25 cellular contexts compared by ENCODE assay signal in genomic region chr12:108591267-108591980, GRCh38. TPM values are rescaled to one million over a fixed set of nuclear protein-coding genes. Genes with fewer than 3 reads are reported as not detected.
"Had no signal": no experiment of that assay in that cellular context is flagged by ENCODE, and none has a peak within 500 bp of the region (broad histone marks: within the 10 kb centered on the region; RNA-seq: fewer than 3 reads in every experiment).

No MANE protein-coding gene starts in this region.

- H3K4me3 Mint-ChIP-seq: activated CD4-positive, alpha-beta memory T cell treated with anti-CD3 and anti-CD28 coated beads, Interleukin-2, amount 10 ng/mL, durations not matched to agents 7 days and 5 days; activated CD4-positive, alpha-beta T cell treated with anti-CD3 and anti-CD28 coated beads, Interleukin-2, amount 10 ng/mL, durations not matched to agents 24 days and 14 days; activated naive CD4-positive, alpha-beta T cell treated with anti-CD3 and anti-CD28 coated beads, Interleukin-2, amount 10 ng/mL, durations not matched to agents 7 days and 5 days; activated T-cell treated with anti-CD3 and anti-CD28 coated beads, Interleukin-2, amount 50 U/mL, for 24 hours; effector memory CD8-positive, alpha-beta T cell had no signal

- H3K27me3 Mint-ChIP-seq: activated CD4-positive, alpha-beta memory T cell treated with anti-CD3 and anti-CD28 coated beads, Interleukin-2, amount 10 ng/mL, durations not matched to agents 7 days and 5 days; activated CD4-positive, alpha-beta T cell treated with anti-CD3 and anti-CD28 coated beads, Interleukin-2, amount 10 ng/mL, durations not matched to agents 24 days and 14 days; activated T-cell treated with anti-CD3 and anti-CD28 coated beads, Interleukin-2, amount 50 U/mL, for 24 hours had no signal

- H3K4me1 ChIP-seq: pancreas, psoas muscle, stomach, thyroid gland, upper lobe of right lung had no signal

- H3K9me3 Mint-ChIP-seq: activated CD4-positive, alpha-beta memory T cell treated with anti-CD3 and anti-CD28 coated beads, Interleukin-2, amount 10 ng/mL, durations not matched to agents 7 days and 5 days; activated CD4-positive, alpha-beta T cell treated with anti-CD3 and anti-CD28 coated beads, Interleukin-2, amount 10 ng/mL, durations not matched to agents 24 days and 14 days; activated naive CD4-positive, alpha-beta T cell treated with anti-CD3 and anti-CD28 coated beads, Interleukin-2, amount 10 ng/mL, durations not matched to agents 7 days and 5 days; activated T-cell treated with anti-CD3 and anti-CD28 coated beads, Interleukin-2, amount 50 U/mL, for 24 hours; effector memory CD8-positive, alpha-beta T cell; naive B cell had no signal

- H3K27ac Mint-ChIP-seq: activated CD4-positive, alpha-beta memory T cell treated with anti-CD3 and anti-CD28 coated beads, Interleukin-2, amount 10 ng/mL, durations not matched to agents 7 days and 5 days; activated CD4-positive, alpha-beta T cell treated with anti-CD3 and anti-CD28 coated beads, Interleukin-2, amount 10 ng/mL, durations not matched to agents 24 days and 14 days; activated naive CD4-positive, alpha-beta T cell treated with anti-CD3 and anti-CD28 coated beads, Interleukin-2, amount 10 ng/mL, durations not matched to agents 7 days and 5 days; activated T-cell treated with anti-CD3 and anti-CD28 coated beads, Interleukin-2, amount 50 U/mL, for 24 hours; effector memory CD8-positive, alpha-beta T cell; naive B cell had no signal

- H2AFZ ChIP-seq: hepatocyte had no signal

- H3K4me2 ChIP-seq: hepatocyte had no signal

- ATAC-seq: effector memory CD8-positive, alpha-beta T cell; gastroesophageal sphincter; left cardiac atrium; left ventricle myocardium superior; pancreas; psoas muscle; upper lobe of right lung had no signal

- H3K4me3 ChIP-seq: gastroesophageal sphincter, hepatocyte, pancreas, psoas muscle, stomach, thyroid gland, upper lobe of right lung had no signal

- H3K27ac ChIP-seq: gastroesophageal sphincter, pancreas, psoas muscle, stomach, thyroid gland, upper lobe of right lung had no signal

- DNase-seq: activated CD4-positive, alpha-beta memory T cell treated with anti-CD3 and anti-CD28 coated beads, Interleukin-2, amount 10 ng/mL, durations not matched to agents 7 days and 5 days; activated CD4-positive, alpha-beta T cell treated with anti-CD3 and anti-CD28 coated beads, Interleukin-2, amount 10 ng/mL, durations not matched to agents 24 days and 14 days; activated CD4-positive, CD25-positive, alpha-beta regulatory T cell treated with anti-CD3 and anti-CD28 coated beads, Interleukin-2, amount 50 U/mL, for 72 hours; activated CD8-positive, alpha-beta memory T cell treated with anti-CD3 and anti-CD28 coated beads, Interleukin-2, amount 50 U/mL, for 48 hours; activated gamma-delta T cell; activated naive CD4-positive, alpha-beta T cell treated with anti-CD3 and anti-CD28 coated beads, Interleukin-2, amount 10 ng/mL, durations not matched to agents 7 days and 5 days; activated T-cell treated with anti-CD3 and anti-CD28 coated beads, Interleukin-2, amount 50 U/mL, for 24 hours; amygdala; caudate nucleus; cortex of kidney; effector memory CD8-positive, alpha-beta T cell; erythroblast; islet precursor cell; left cardiac atrium; left ventricle myocardium superior; naive B cell; pancreas; psoas muscle; stomach; T-helper 2 cell; thyroid gland; upper lobe of right lung had no signal

- H3K36me3 Mint-ChIP-seq: activated naive CD4-positive, alpha-beta T cell treated with anti-CD3 and anti-CD28 coated beads, Interleukin-2, amount 10 ng/mL, durations not matched to agents 7 days and 5 days; naive B cell had no signal

- H3K9me3 ChIP-seq: gastroesophageal sphincter, pancreas, psoas muscle, stomach, thyroid gland, upper lobe of right lung had no signal

- H3K27me3 ChIP-seq: hepatocyte, pancreas, thyroid gland, upper lobe of right lung had no signal

- H3K36me3 ChIP-seq: gastroesophageal sphincter, pancreas, stomach, thyroid gland, upper lobe of right lung had no signal

- H3K4me1 Mint-ChIP-seq: activated CD4-positive, alpha-beta memory T cell treated with anti-CD3 and anti-CD28 coated beads, Interleukin-2, amount 10 ng/mL, durations not matched to agents 7 days and 5 days; activated CD4-positive, alpha-beta T cell treated with anti-CD3 and anti-CD28 coated beads, Interleukin-2, amount 10 ng/mL, durations not matched to agents 24 days and 14 days; activated naive CD4-positive, alpha-beta T cell treated with anti-CD3 and anti-CD28 coated beads, Interleukin-2, amount 10 ng/mL, durations not matched to agents 7 days and 5 days; naive B cell had no signal

RNA-seq across cellular contexts. Expression of gene TMEM119, which starts 6.5 kb away (rescaled TPM):
- total RNA-seq: lung microvascular endothelial cell had no signal
